In the genomic region with DNA sequence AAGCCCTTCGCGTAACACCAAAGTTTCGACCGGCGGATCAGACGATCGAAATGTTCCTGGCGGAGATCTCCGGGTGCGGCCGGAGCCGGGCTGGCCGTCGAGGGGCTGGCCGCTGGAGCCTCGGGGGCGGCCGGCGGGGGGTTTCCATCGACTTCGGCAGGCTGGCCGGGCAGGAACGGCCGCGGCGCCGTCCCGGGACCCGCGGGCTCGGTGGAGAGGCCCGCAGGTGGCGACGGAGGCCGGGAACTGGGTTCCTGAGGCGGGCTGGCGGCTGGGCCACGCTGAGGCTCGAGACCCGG, we compare ENCODE assay signal across 8 cellular contexts. TPM values are rescaled to one million over a fixed set of nuclear protein-coding genes. Genes with fewer than 3 reads are reported as not detected.
A peak's percentile ranks its signal among the peaks of the same experiment; 100 is the strongest.
DNase-seq lines count a peak whose midpoint lies in the region; ATAC-seq and TF ChIP-seq lines count a peak whose summit lies in the region.

No MANE protein-coding gene starts in this region.

- POLR2A ChIA-PET in Panc1 (lab: Charles Lee), result no interaction called here

- no peaks in the 10 kb centered on the region for H4K20me1 ChIP-seq in hepatocyte (ENCODE audit: insufficient read depth, poor library complexity, severe bottlenecking)
- peaks cover 12% of the 10 kb centered on the region for H4K20me1 ChIP-seq in smooth muscle cell (ENCODE audit: low read depth)

- in situ Hi-C loops in Panc1 (cut with HindIII; ENCODE audit: low pct_unique_long_range_greater_than_20kb, low sequenced_read_pairs), result no loop called here

- no peaks in the 10 kb centered on the region for H3F3A ChIP-seq in smooth muscle cell (ENCODE audit: low read depth)

- no peak overlapping the region for H3K9ac ChIP-seq in smooth muscle cell (ENCODE audit: low read depth)

- H3K4me2 ChIP-seq in hepatocyte, result peak overlapping the region; percentile 99
- H3K4me2 ChIP-seq in smooth muscle cell, result peak overlapping the region; percentile 95

- H3K9me3 ChIP-seq in Panc1 (ENCODE audit: control insufficient read depth, insufficient read depth, low read depth, low read length) (no peaks in the 10 kb centered on the region), hepatocyte (ENCODE audit: low read depth) (no peaks in the 10 kb centered on the region), smooth muscle cell (replicated peaks; ENCODE audit: low read depth) (no peaks in the 10 kb centered on the region)

- H3K79me2 ChIP-seq in hepatocyte (no peaks in the 10 kb centered on the region), smooth muscle cell (ENCODE audit: low read depth) (no peaks in the 10 kb centered on the region)

- H3K27me3 ChIP-seq in Panc1 (ENCODE audit: control insufficient read depth, insufficient read depth, low read length) (no peaks in the 10 kb centered on the region), hepatocyte (peaks cover 69% of the 10 kb centered on the region), smooth muscle cell (ENCODE audit: low read depth) (peaks cover 66% of the 10 kb centered on the region)

- H3K4me1 ChIP-seq in Panc1 (ENCODE audit: control insufficient read depth, insufficient read depth, low read length) (peaks cover 10% of the 10 kb centered on the region), hepatocyte (ENCODE audit: insufficient read depth) (peaks cover 10% of the 10 kb centered on the region), smooth muscle cell (ENCODE audit: low read depth) (peaks cover 14% of the 10 kb centered on the region)

- CTCF ChIA-PET in Panc1 (lab: Charles Lee), result interaction anchor here (0.7 kb wide), 1 partner anchor 156 kb away, joined by 6 read pairs; no protein-coding TSS in a partner anchor

- BruUV-seq in Panc1 (replicated peaks; lab: Mats Ljungman, UMichigan), result no TSS peak

- intact Hi-C loops in Panc1 (cut with micrococcal nuclease; ENCODE audit: unreplicated experiment), result no loop called here

- DNase-seq in NCI-H2227 (lab: John Stamatoyannopoulos, UW; ENCODE audit: unreplicated experiment) (peak; percentile 37), NCI-H2227 treated with DMSO at 0.1 percent for 48 hours (lab: John Stamatoyannopoulos, UW) (no peak), Panc1 (ENCODE audit: low read depth, low spot score) (no peak), hepatocyte (ENCODE audit: low spot score) (peak; percentile 57), smooth muscle cell (lab: John Stamatoyannopoulos, UW; ENCODE audit: unreplicated experiment) (no peak), DMS153 (lab: John Stamatoyannopoulos, UW) (no peak)

- peak overlapping the region; percentile 82 for H2AFZ ChIP-seq in hepatocyte
- H2AFZ ChIP-seq in smooth muscle cell (ENCODE audit: low read depth), result no peak overlapping the region

- WGBS in hepatocyte (ENCODE audit: low lambda C conversion rate, missing lambda C conversion rate), result 2% methylated on average over 20 of the region's 40 CpGs
- WGBS in smooth muscle cell (ENCODE audit: low lambda C conversion rate), result under 1% methylated on average over 34 of the region's 40 CpGs

- ATAC-seq in Panc1 (peak; percentile 9; the same call in 1 of the 2 replicates), HG03025 (IDR thresholded peaks at IDR 0.05; ENCODE audit: low FRiP score, unreplicated experiment) (no peak), GM18520 (IDR thresholded peaks at IDR 0.05; ENCODE audit: unreplicated experiment) (no peak)

- H3K27ac ChIP-seq in Panc1 (ENCODE audit: low read length) (no peak overlapping the region), hepatocyte (no peak overlapping the region), smooth muscle cell (ENCODE audit: low read depth) (no peak overlapping the region)

- H3K4me3 ChIP-seq in Panc1 (ENCODE audit: low read depth in 2 of 2, low read length in 2 of 2) (peak overlapping the region; percentile 59 to 62), hepatocyte (no peak overlapping the region), smooth muscle cell (peak overlapping the region; percentile 69)

- no peaks in the 10 kb centered on the region for H3K9me2 ChIP-seq in hepatocyte (replicated peaks; ENCODE audit: insufficient read depth)

- H3K36me3 ChIP-seq in Panc1 (ENCODE audit: control insufficient read depth, insufficient read depth, low read length) (no peaks in the 10 kb centered on the region), hepatocyte (replicated peaks; ENCODE audit: insufficient read depth, low read depth) (no peaks in the 10 kb centered on the region), smooth muscle cell (ENCODE audit: low read depth) (no peaks in the 10 kb centered on the region)

- TF ChIP-seq CTCF in Panc1 (IDR thresholded peaks at IDR 0.05) (no peak), hepatocyte (IDR thresholded peaks at IDR 0.05; ENCODE audit: poor library complexity) (no peak), smooth muscle cell (IDR thresholded peaks at IDR 0.05; ENCODE audit: borderline replicate concordance, insufficient read depth, poor library complexity, severe bottlenecking) (no peak)

RNA-seq across cellular contexts. Expression of a gene that starts 1.1 kb away (rescaled TPM):
- total RNA-seq in Panc1 (2021; ENCODE audit: unreplicated experiment) (19.9 TPM), hepatocyte (0.92 and 0.93 TPM in 2 replicates), smooth muscle cell (0.85 and 1.6 TPM in 2 replicates)
- 10.3 TPM for polyA plus RNA-seq in Panc1 (2012; ENCODE audit: insufficient read length)
- polyA plus RNA-seq in hepatocyte (0.37 and 0.45 TPM in 2 replicates), smooth muscle cell (0.24 and 0.40 TPM in 2 replicates)

RNA-seq across cellular contexts. Expression of a gene that starts 31.4 kb away (rescaled TPM):
- total RNA-seq in Panc1 (2021; ENCODE audit: unreplicated experiment) (50.6 TPM), hepatocyte (27.5 and 31.2 TPM in 2 replicates), smooth muscle cell (11.2 and 12.4 TPM in 2 replicates)
- polyA plus RNA-seq in Panc1 (2012; ENCODE audit: insufficient read length), result 38.4 TPM
- polyA plus RNA-seq in hepatocyte (10.6 and 11.0 TPM in 2 replicates), smooth muscle cell (4.6 and 8.1 TPM in 2 replicates)

RNA-seq across cellular contexts. Expression of a gene that starts 56.5 kb away (rescaled TPM):
- total RNA-seq in Panc1 (2021; ENCODE audit: unreplicated experiment), result 45.0 TPM
- polyA plus RNA-seq in Panc1 (2012; ENCODE audit: insufficient read length), result 39.3 TPM
- total RNA-seq in hepatocyte, result 4.9 and 5.0 TPM in 2 replicates
- polyA plus RNA-seq in hepatocyte, result 37.0 and 41.6 TPM in 2 replicates
- 0.54 and 1.3 TPM in 2 replicates for total RNA-seq in smooth muscle cell
- 15.1 and 18.1 TPM in 2 replicates for polyA plus RNA-seq in smooth muscle cell

Comparison
In these comparisons a context has a peak if more than half of its experiments do, and no peak if none do; other contexts are left out.
1. DNase-seq: peak in NCI-H2227 (single experiment) and hepatocyte (single experiment); none in NCI-H2227 treated with DMSO at 0.1 percent for 48 hours (single experiment), Panc1 (single experiment), smooth muscle cell (single experiment) and DMS153 (single experiment).